Comparison of ENCODE assay signal across 17 cellular contexts in the genomic region with DNA sequence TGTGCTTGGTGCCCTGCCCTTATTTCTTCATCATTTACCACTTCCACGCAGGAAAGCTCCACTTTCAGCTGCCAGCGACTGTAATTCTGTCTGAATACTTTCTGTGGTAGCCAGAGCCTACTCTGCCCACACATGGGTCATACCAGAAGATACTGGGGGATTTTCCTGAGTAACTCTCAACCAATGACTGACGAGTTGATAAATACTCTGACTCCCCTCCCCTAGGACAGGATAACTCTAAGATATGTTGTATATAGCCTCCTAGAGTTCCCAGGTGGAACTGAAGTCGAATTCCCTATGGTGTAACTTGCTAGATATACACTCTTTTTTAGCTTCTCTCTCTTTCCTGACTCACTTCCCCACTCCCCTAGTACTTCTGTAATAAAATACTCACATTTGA. TPM values are rescaled to one million over a fixed set of nuclear protein-coding genes. Genes with fewer than 3 reads are reported as not detected.
DNase-seq lines count a peak whose midpoint lies in the region; ATAC-seq and TF ChIP-seq lines count a peak whose summit lies in the region.
"Had no signal": no experiment of that assay in that cellular context is flagged by ENCODE, and none has a peak within 500 bp of the region (broad histone marks: within the 10 kb centered on the region; RNA-seq: fewer than 3 reads in every experiment).

No MANE protein-coding gene starts in this region.

- H3K9me3 ChIP-seq in HEK293 (ENCODE audit: control insufficient read depth, insufficient read depth, low read depth, low read length): no peaks in the 10 kb centered on the region
- H3K9me3 ChIP-seq: thoracic aorta had no signal

- TF ChIP-seq CTCF in HEK293 (tag by site-specific recombination; IDR thresholded peaks at IDR 0.05): no peak

- peaks cover 8% of the 10 kb centered on the region for H3K4me1 ChIP-seq in HEK293 (ENCODE audit: control insufficient read depth, insufficient read depth, low read length)

- no peak overlapping the region for H3K4me3 ChIP-seq in HEK293 (ENCODE audit: low read depth, low read length)
- H3K4me3 ChIP-seq: thoracic aorta had no signal

- H3K27ac ChIP-seq in HEK293 (ENCODE audit: extremely low read depth, low read depth, low read length): no peak overlapping the region
- H3K27ac ChIP-seq: C4-2B, thoracic aorta had no signal

- in situ Hi-C loops in SK-MEL-5 (cut with HindIII; ENCODE audit: low pct_unique_long_range_greater_than_20kb, low sequenced_read_pairs): no loop called here

- DNase-seq in NCI-H82 (lab: John Stamatoyannopoulos, UW) (peak; percentile 19), NCI-H82 treated with DMSO at 0.1 percent for 48 hours (lab: John Stamatoyannopoulos, UW; ENCODE audit: unreplicated experiment) (no peak), SK-MEL-5 (ENCODE audit: low read depth, low spot score) (peak; percentile 38), myocyte (ENCODE audit: low read depth) (peak; percentile 28), HCEC 1CT (no peak), NCI-H1092 treated with DMSO at 0.1 percent for 48 hours (lab: John Stamatoyannopoulos, UW) (no peak)
- DNase-seq: ACHN; activated CD4-positive, CD25-positive, alpha-beta regulatory T cell treated with anti-CD3 and anti-CD28 coated beads, Interleukin-2, amount 50 U/mL, for 72 hours; activated naive CD8-positive, alpha-beta T cell treated with anti-CD3 and anti-CD28 coated beads, Interleukin-2, amount 10 ng/mL, durations not matched to agents 7 days and 5 days; GOT3; NCI-H2227 treated with DMSO at 0.1 percent for 48 hours; nephron progenitor cell had no signal

- ATAC-seq in HG02571 (IDR thresholded peaks at IDR 0.05; ENCODE audit: unreplicated experiment): no peak
- ATAC-seq: SK-N-SH treated with all-trans-retinoic acid at 6 μM for 48 hours had no signal

- H3K36me3 ChIP-seq in HEK293 (ENCODE audit: control insufficient read depth in 2 of 2, insufficient read depth in 1 of 2, low read length in 2 of 2): peaks cover 4 to 8% of the 10 kb centered on the region in 2 experiments; a peak in 2 of 3 replicates
- H3K36me3 ChIP-seq: thoracic aorta had no signal

- POLR2A ChIA-PET in HEK293 (lab: Yijun Ruan, JAX): no interaction called here

- CTCF ChIA-PET in HEK293 (lab: Yijun Ruan, JAX): interaction anchor here (0.6 to 0.7 kb wide), 2 partner anchors 12 to 14 kb away, joined by 3 read pairs; no protein-coding TSS in a partner anchor

TF ChIP-seq in HEK293, 187 proteins besides CTCF, POLR2A, EP300 and RAD21:
- TF ChIP-seq ZNF658 (tag by site-specific recombination; IDR thresholded peaks at IDR 0.05) (no peak), GLIS1 (tag by site-specific recombination; IDR thresholded peaks at IDR 0.05) (no peak), ZNF211 (tag by site-specific recombination; IDR thresholded peaks at IDR 0.05; ENCODE audit: low read depth) (no peak), ZBTB21 (tag by site-specific recombination; IDR thresholded peaks at IDR 0.05) (no peak), MZF1 (tag by site-specific recombination; IDR thresholded peaks at IDR 0.05; ENCODE audit: borderline replicate concordance) (peak; percentile 43; the same call in 1 of the 2 replicates), PRDM2 (tag by site-specific recombination; IDR thresholded peaks at IDR 0.05; ENCODE audit: borderline replicate concordance) (no peak), ZNF571 (tag by site-specific recombination; IDR thresholded peaks at IDR 0.05) (no peak), ZNF248 (tag by site-specific recombination; IDR thresholded peaks at IDR 0.05) (no peak), ZNF2 (tag by site-specific recombination; IDR thresholded peaks at IDR 0.05) (no peak), ZBTB8A (tag by site-specific recombination; IDR thresholded peaks at IDR 0.05) (no peak), ZNF521 (tag by site-specific recombination; IDR thresholded peaks at IDR 0.05) (no peak), ZNF239 (tag by site-specific recombination; IDR thresholded peaks at IDR 0.05) (no peak), OSR2 (tag by site-specific recombination; IDR thresholded peaks at IDR 0.05) (no peak)
- TF ChIP-seq, protein P1, sequence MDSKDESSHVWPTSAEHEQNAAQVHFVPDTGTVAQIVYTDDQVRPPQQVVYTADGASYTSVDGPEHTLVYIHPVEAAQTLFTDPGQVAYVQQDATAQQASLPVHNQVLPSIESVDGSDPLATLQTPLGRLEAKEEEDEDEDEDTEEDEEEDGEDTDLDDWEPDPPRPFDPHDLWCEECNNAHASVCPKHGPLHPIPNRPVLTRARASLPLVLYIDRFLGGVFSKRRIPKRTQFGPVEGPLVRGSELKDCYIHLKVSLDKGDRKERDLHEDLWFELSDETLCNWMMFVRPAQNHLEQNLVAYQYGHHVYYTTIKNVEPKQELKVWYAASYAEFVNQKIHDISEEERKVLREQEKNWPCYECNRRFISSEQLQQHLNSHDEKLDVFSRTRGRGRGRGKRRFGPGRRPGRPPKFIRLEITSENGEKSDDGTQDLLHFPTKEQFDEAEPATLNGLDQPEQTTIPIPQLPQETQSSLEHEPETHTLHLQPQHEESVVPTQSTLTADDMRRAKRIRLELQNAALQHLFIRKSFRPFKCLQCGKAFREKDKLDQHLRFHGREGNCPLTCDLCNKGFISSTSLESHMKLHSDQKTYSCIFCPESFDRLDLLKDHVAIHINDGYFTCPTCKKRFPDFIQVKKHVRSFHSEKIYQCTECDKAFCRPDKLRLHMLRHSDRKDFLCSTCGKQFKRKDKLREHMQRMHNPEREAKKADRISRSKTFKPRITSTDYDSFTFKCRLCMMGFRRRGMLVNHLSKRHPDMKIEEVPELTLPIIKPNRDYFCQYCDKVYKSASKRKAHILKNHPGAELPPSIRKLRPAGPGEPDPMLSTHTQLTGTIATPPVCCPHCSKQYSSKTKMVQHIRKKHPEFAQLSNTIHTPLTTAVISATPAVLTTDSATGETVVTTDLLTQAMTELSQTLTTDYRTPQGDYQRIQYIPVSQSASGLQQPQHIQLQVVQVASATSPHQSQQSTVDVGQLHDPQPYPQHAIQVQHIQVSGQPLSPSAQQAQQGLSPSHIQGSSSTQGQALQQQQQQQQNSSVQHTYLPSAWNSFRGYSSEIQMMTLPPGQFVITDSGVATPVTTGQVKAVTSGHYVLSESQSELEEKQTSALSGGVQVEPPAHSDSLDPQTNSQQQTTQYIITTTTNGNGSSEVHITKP (tag by site-specific recombination; IDR thresholded peaks at IDR 0.05): peak; percentile 20; the same call in 1 of the 2 replicates

RNA-seq across cellular contexts. Expression of gene SEM1, which starts 29.8 kb away (rescaled TPM):
- total RNA-seq in SK-MEL-5 (2014; rRNA removed; shearing (Covaris generic)): 227 and 267 TPM in 2 replicates
- 207 and 345 TPM in 2 replicates for polyA plus RNA-seq in SK-MEL-5 (2015; cell fraction: cytosol; rRNA removed)
- 55.9 and 66.9 TPM in 2 replicates for polyA plus RNA-seq in SK-MEL-5 (2015; cell fraction: nucleus; rRNA removed)
- 17.2 and 59.0 TPM in 2 replicates for total RNA-seq in myocyte
- 300 TPM for polyA plus RNA-seq in myocyte (2012)

Comparison
In these comparisons a context has a peak if more than half of its experiments do, and no peak if none do; other contexts are left out.
1. DNase-seq: peak in NCI-H82 (single experiment), SK-MEL-5 (single experiment) and myocyte (single experiment); none in NCI-H82 treated with DMSO at 0.1 percent for 48 hours (single experiment), HCEC 1CT (single experiment) and NCI-H1092 treated with DMSO at 0.1 percent for 48 hours (single experiment).